ENCODE assay signal across 2 cellular contexts in the genomic region with DNA sequence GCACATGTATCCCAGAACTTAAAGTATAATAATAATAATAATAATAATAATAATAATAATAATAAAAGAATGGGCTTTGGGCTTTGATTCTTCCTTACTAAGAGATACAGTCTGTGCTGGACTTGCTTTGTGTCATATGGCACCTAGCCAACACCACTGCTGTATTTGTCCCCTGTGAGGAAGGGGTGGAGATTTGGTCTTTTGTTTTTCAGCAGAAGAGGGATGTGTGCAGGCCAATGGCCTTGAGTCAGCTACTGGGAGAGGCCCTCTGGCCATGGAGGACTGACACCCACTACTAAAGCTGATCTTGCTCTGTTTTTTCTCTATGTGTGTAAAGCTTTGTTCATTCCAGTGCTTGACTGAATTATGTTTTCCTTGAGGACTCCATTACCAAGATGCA.
TF ChIP-seq lines count a peak whose summit lies in the region.

No MANE protein-coding gene starts in this region.

TF ChIP-seq in SK-N-SH, 30 proteins besides CTCF, POLR2A, EP300 and RAD21 (continued from another document):
- TF ChIP-seq, protein P1, sequence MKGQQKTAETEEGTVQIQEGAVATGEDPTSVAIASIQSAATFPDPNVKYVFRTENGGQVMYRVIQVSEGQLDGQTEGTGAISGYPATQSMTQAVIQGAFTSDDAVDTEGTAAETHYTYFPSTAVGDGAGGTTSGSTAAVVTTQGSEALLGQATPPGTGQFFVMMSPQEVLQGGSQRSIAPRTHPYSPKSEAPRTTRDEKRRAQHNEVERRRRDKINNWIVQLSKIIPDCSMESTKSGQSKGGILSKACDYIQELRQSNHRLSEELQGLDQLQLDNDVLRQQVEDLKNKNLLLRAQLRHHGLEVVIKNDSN (IDR thresholded peaks at IDR 0.05; ENCODE audit: borderline replicate concordance, low read depth): no peak
- TF ChIP-seq RCOR1 (IDR thresholded peaks at IDR 0.05; ENCODE audit: low read length) (no peak), RFX5 (IDR thresholded peaks at IDR 0.05; ENCODE audit: low read length) (no peak), SMC3 (IDR thresholded peaks at IDR 0.05; ENCODE audit: low read depth, low read length) (no peak), TAF1 (IDR thresholded peaks at IDR 0.05; ENCODE audit: borderline replicate concordance, low read depth, low read length) (no peak), NFIC (IDR thresholded peaks at IDR 0.05; ENCODE audit: borderline replicate concordance) (no peak), TCF12 (IDR thresholded peaks at IDR 0.05) (no peak)
- TF ChIP-seq, protein P2, sequence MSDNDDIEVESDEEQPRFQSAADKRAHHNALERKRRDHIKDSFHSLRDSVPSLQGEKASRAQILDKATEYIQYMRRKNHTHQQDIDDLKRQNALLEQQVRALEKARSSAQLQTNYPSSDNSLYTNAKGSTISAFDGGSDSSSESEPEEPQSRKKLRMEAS (IDR thresholded peaks at IDR 0.05; ENCODE audit: low read depth): no peak

TF ChIP-seq in SK-N-SH treated with all-trans-retinoic acid at 6 μM for 48 hours, 23 proteins besides CTCF, POLR2A, EP300 and RAD21:
- TF ChIP-seq, protein P3, sequence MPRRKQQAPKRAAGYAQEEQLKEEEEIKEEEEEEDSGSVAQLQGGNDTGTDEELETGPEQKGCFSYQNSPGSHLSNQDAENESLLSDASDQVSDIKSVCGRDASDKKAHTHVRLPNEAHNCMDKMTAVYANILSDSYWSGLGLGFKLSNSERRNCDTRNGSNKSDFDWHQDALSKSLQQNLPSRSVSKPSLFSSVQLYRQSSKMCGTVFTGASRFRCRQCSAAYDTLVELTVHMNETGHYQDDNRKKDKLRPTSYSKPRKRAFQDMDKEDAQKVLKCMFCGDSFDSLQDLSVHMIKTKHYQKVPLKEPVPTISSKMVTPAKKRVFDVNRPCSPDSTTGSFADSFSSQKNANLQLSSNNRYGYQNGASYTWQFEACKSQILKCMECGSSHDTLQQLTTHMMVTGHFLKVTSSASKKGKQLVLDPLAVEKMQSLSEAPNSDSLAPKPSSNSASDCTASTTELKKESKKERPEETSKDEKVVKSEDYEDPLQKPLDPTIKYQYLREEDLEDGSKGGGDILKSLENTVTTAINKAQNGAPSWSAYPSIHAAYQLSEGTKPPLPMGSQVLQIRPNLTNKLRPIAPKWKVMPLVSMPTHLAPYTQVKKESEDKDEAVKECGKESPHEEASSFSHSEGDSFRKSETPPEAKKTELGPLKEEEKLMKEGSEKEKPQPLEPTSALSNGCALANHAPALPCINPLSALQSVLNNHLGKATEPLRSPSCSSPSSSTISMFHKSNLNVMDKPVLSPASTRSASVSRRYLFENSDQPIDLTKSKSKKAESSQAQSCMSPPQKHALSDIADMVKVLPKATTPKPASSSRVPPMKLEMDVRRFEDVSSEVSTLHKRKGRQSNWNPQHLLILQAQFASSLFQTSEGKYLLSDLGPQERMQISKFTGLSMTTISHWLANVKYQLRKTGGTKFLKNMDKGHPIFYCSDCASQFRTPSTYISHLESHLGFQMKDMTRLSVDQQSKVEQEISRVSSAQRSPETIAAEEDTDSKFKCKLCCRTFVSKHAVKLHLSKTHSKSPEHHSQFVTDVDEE (CRISPR knock-in tag; IDR thresholded peaks at IDR 0.05): no peak
- no peak for TF ChIP-seq TOX (CRISPR knock-in tag; IDR thresholded peaks at IDR 0.05; ENCODE audit: borderline replicate concordance)
- TF ChIP-seq ZFP3 (CRISPR knock-in tag; IDR thresholded peaks at IDR 0.05): no peak
- TF ChIP-seq, protein P4, sequence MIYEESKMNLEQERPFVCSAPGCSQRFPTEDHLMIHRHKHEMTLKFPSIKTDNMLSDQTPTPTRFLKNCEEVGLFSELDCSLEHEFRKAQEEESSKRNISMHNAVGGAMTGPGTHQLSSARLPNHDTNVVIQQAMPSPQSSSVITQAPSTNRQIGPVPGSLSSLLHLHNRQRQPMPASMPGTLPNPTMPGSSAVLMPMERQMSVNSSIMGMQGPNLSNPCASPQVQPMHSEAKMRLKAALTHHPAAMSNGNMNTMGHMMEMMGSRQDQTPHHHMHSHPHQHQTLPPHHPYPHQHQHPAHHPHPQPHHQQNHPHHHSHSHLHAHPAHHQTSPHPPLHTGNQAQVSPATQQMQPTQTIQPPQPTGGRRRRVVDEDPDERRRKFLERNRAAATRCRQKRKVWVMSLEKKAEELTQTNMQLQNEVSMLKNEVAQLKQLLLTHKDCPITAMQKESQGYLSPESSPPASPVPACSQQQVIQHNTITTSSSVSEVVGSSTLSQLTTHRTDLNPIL (CRISPR knock-in tag; IDR thresholded peaks at IDR 0.05; ENCODE audit: low read depth): no peak
- TF ChIP-seq TCF4 (CRISPR knock-in tag; IDR thresholded peaks at IDR 0.05; ENCODE audit: borderline replicate concordance): no peak
- TF ChIP-seq BACH2 (CRISPR knock-in tag; IDR thresholded peaks at IDR 0.05; ENCODE audit: borderline replicate concordance): no peak
- TF ChIP-seq, protein P5, sequence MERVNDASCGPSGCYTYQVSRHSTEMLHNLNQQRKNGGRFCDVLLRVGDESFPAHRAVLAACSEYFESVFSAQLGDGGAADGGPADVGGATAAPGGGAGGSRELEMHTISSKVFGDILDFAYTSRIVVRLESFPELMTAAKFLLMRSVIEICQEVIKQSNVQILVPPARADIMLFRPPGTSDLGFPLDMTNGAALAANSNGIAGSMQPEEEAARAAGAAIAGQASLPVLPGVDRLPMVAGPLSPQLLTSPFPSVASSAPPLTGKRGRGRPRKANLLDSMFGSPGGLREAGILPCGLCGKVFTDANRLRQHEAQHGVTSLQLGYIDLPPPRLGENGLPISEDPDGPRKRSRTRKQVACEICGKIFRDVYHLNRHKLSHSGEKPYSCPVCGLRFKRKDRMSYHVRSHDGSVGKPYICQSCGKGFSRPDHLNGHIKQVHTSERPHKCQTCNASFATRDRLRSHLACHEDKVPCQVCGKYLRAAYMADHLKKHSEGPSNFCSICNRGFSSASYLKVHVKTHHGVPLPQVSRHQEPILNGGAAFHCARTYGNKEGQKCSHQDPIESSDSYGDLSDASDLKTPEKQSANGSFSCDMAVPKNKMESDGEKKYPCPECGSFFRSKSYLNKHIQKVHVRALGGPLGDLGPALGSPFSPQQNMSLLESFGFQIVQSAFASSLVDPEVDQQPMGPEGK (CRISPR knock-in tag; IDR thresholded peaks at IDR 0.05; ENCODE audit: borderline replicate concordance): no peak
- no peak for TF ChIP-seq RARB (CRISPR knock-in tag; IDR thresholded peaks at IDR 0.05)
- no peak for TF ChIP-seq OSR1 (CRISPR knock-in tag; IDR thresholded peaks at IDR 0.05)
TF ChIP-seq in SK-N-SH treated with all-trans-retinoic acid at 6 μM for 48 hours: peak in this region for 0.
